In genomic region chr12:106954462-106955376, GRCh38 we compare ENCODE assay signal across 8 cellular contexts. TPM values are rescaled to one million over a fixed set of nuclear protein-coding genes. Genes with fewer than 3 reads are reported as not detected.
DNase-seq lines count a peak whose midpoint lies in the region; ATAC-seq lines count a peak whose summit lies in the region.

No MANE protein-coding gene starts in this region.

- peaks cover 5% of the 10 kb centered on the region; the same call in 1 of the 2 replicates for H3K4me1 ChIP-seq in HUES64 (ENCODE audit: insufficient read depth, low read length)

- no peaks in the 10 kb centered on the region for H3K9me3 ChIP-seq in HUES64 (ENCODE audit: insufficient read depth, low read depth, low read length)

- peaks cover 10% of the 10 kb centered on the region for H3K36me3 Mint-ChIP-seq in activated naive CD8-positive, alpha-beta T cell treated with anti-CD3 and anti-CD28 coated beads for 36 hours

- H3K27me3 ChIP-seq in HUES64 (ENCODE audit: insufficient read depth, low read length): peaks cover 14% of the 10 kb centered on the region

- peak overlapping the region; percentile 94 for H3K4me3 ChIP-seq in HUES64 (ENCODE audit: low read length)

- 67% methylated on average over 35 of the region's 36 CpGs for WGBS in HUES64

- H3K9ac ChIP-seq in HUES64 (ENCODE audit: low read depth, low read length): peak overlapping the region; percentile 93; the same call in 1 of the 2 replicates

- peak; percentile 56 for DNase-seq in NCI-H82 (lab: John Stamatoyannopoulos, UW)
- DNase-seq in NCI-H82 treated with DMSO at 0.1 percent for 48 hours (lab: John Stamatoyannopoulos, UW; ENCODE audit: unreplicated experiment): no peak
- DNase-seq in activated naive CD8-positive, alpha-beta T cell treated with anti-CD3 and anti-CD28 coated beads for 36 hours: peak; percentile 17
- DNase-seq in left ventricle myocardium superior: peak; percentile 68
- DNase-seq in putamen (ENCODE audit: low spot score): peak; percentile 12
- DNase-seq in OCI-M2 (lab: John Stamatoyannopoulos, UW; ENCODE audit: unreplicated experiment): no peak
- DNase-seq in GF-D8 (lab: John Stamatoyannopoulos, UW): no peak

- H3K9me3 Mint-ChIP-seq in activated naive CD8-positive, alpha-beta T cell treated with anti-CD3 and anti-CD28 coated beads for 36 hours: peaks cover 3% of the 10 kb centered on the region

- H3K4me3 Mint-ChIP-seq in activated naive CD8-positive, alpha-beta T cell treated with anti-CD3 and anti-CD28 coated beads for 36 hours: peak overlapping the region; percentile 83

- intact Hi-C loops in left ventricle myocardium superior (cut with micrococcal nuclease): no loop called here

- 0 out of 2 replicates have a peak, but pooled peaks cover 2% of the 10 kb centered on the region for H3K36me3 ChIP-seq in HUES64 (ENCODE audit: insufficient read depth, low read length)

- H3K27ac Mint-ChIP-seq in activated naive CD8-positive, alpha-beta T cell treated with anti-CD3 and anti-CD28 coated beads for 36 hours: peak overlapping the region; percentile 87

- H3K4me1 Mint-ChIP-seq in activated naive CD8-positive, alpha-beta T cell treated with anti-CD3 and anti-CD28 coated beads for 36 hours: peaks cover 17% of the 10 kb centered on the region

- H3K27ac ChIP-seq in HUES64 (ENCODE audit: low read depth, low read length): peak overlapping the region; percentile 94; the same call in 1 of the 2 replicates

- peak; percentile 0 for ATAC-seq in left ventricle myocardium superior

- no peaks in the 10 kb centered on the region for H3K27me3 Mint-ChIP-seq in activated naive CD8-positive, alpha-beta T cell treated with anti-CD3 and anti-CD28 coated beads for 36 hours

RNA-seq across cellular contexts. Expression of gene TMEM263, which starts 1.0 kb away (rescaled TPM):
- 8.7 TPM for polyA plus RNA-seq in HUES64 (2013, experiment 1 of 2)
- polyA plus RNA-seq in HUES64 (2013, experiment 2 of 2): 12.4 TPM
- total RNA-seq in activated naive CD8-positive, alpha-beta T cell treated with anti-CD3 and anti-CD28 coated beads for 36 hours: 10 to 100 TPM; 33.2 to 37.7 TPM
- total RNA-seq in left ventricle myocardium superior: 35.6 TPM

RNA-seq across cellular contexts. Expression of gene MTERF2, which starts 32.2 kb away (rescaled TPM):
- 7.8 TPM for polyA plus RNA-seq in HUES64 (2013, experiment 1 of 2)
- polyA plus RNA-seq in HUES64 (2013, experiment 2 of 2): 11.4 TPM
- total RNA-seq in activated naive CD8-positive, alpha-beta T cell treated with anti-CD3 and anti-CD28 coated beads for 36 hours: 1 to 10 TPM; 4.1 to 6.6 TPM
- total RNA-seq in left ventricle myocardium superior: 36.8 TPM

Comparison
In these comparisons a context has a peak if more than half of its experiments do, and no peak if none do; other contexts are left out.
1. DNase-seq: peak in NCI-H82 (single experiment), activated naive CD8-positive, alpha-beta T cell treated with anti-CD3 and anti-CD28 coated beads for 36 hours (single experiment), left ventricle myocardium superior (single experiment) and putamen (single experiment); none in NCI-H82 treated with DMSO at 0.1 percent for 48 hours (single experiment), OCI-M2 (single experiment) and GF-D8 (single experiment).